Comparison of ENCODE assay signal across 8 cellular contexts in the genomic region with DNA sequence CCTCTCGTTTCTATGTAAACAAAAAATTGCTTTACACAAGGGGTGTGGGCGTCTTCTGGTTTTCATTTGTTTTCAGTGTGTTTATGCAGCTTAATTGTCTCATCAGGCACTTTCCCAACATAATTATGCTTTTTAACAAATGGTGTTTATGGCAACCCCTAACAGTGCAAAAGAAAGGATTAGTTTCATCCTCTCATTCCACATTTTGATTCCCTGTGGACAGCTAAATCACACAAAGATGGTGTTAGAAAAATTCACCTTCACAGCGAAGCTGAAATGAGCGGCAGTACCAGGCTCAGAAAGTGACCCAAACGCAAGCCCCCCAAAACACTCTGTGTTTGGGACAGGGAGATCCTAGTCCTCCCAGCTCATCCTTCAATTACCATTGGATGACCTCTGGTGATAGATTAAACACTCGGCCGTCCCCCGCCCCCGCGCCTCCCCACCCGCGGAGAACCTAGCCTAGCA. TPM values are rescaled to one million over a fixed set of nuclear protein-coding genes. Genes with fewer than 3 reads are reported as not detected.
A peak's percentile ranks its signal among the peaks of the same experiment; 100 is the strongest.
DNase-seq lines count a peak whose midpoint lies in the region; ATAC-seq and TF ChIP-seq lines count a peak whose summit lies in the region.

No MANE protein-coding gene starts in this region.

- no peak for TF ChIP-seq RAD21 in neural cell (conservative IDR thresholded peaks at IDR 0.05)

- H3K4me2 ChIP-seq in Karpas-422 (ENCODE audit: low read depth, low read length, poor library complexity, severe bottlenecking) (peak overlapping the region; percentile 86), neural cell (ENCODE audit: low read length) (peak overlapping the region; percentile 25)

- TF ChIP-seq EP300 in neural cell (conservative IDR thresholded peaks at IDR 0.05; ENCODE audit: poor library complexity, severe bottlenecking), result no peak

- H3K4me3 ChIP-seq in BJ (ENCODE audit: low read depth, low read length) (peak overlapping the region; percentile 63), Karpas-422 (ENCODE audit: low read length) (peak overlapping the region; percentile 69), neural cell (ENCODE audit: low read length) (peak overlapping the region; percentile 69)

- intact Hi-C loops in dendritic cell treated with granulocyte-macrophage colony-stimulating factor and Interleukin-4, amounts not matched to agents 40 ng/mL and 50 ng/mL, for 4 days (cut with micrococcal nuclease), result loop anchor here (2.0 to 10.0 kb wide), 2 partner anchors 61 to 395 kb away; a partner anchor contains a TSS

- H3K36me3 ChIP-seq in BJ (ENCODE audit: control insufficient read depth, insufficient read depth, low read length) (no peaks in the 10 kb centered on the region), Karpas-422 (ENCODE audit: insufficient read depth, low read length) (no peaks in the 10 kb centered on the region), neural cell (ENCODE audit: insufficient read depth, low read length) (no peaks in the 10 kb centered on the region)

- peaks cover 5% of the 10 kb centered on the region for H3K4me1 Mint-ChIP-seq in dendritic cell treated with granulocyte-macrophage colony-stimulating factor and Interleukin-4, amounts not matched to agents 40 ng/mL and 50 ng/mL, for 4 days (ENCODE audit: low read depth)

- H4K20me1 ChIP-seq in Karpas-422 (ENCODE audit: insufficient read depth, low read depth, low read length) (no peaks in the 10 kb centered on the region), neural cell (ENCODE audit: insufficient read depth) (no peaks in the 10 kb centered on the region)

- DNase-seq in BJ (ENCODE audit: low read depth) (no peak), Karpas-422 (no peak), SIG-M5 (lab: John Stamatoyannopoulos, UW) (no peak), NCI-H524 (lab: John Stamatoyannopoulos, UW) (no peak)

- H3K4me3 Mint-ChIP-seq in dendritic cell treated with granulocyte-macrophage colony-stimulating factor and Interleukin-4, amounts not matched to agents 40 ng/mL and 50 ng/mL, for 4 days, result peak overlapping the region; percentile 78

- peaks cover 31% of the 10 kb centered on the region for H3K36me3 Mint-ChIP-seq in dendritic cell treated with granulocyte-macrophage colony-stimulating factor and Interleukin-4, amounts not matched to agents 40 ng/mL and 50 ng/mL, for 4 days (ENCODE audit: low read depth)

- H3K27me3 Mint-ChIP-seq in dendritic cell treated with granulocyte-macrophage colony-stimulating factor and Interleukin-4, amounts not matched to agents 40 ng/mL and 50 ng/mL, for 4 days, result no peaks in the 10 kb centered on the region

- H3K27ac Mint-ChIP-seq in dendritic cell treated with granulocyte-macrophage colony-stimulating factor and Interleukin-4, amounts not matched to agents 40 ng/mL and 50 ng/mL, for 4 days, result peak overlapping the region; percentile 99

- H3K9me3 ChIP-seq in Karpas-422 (ENCODE audit: low read length) (no peaks in the 10 kb centered on the region), neural cell (ENCODE audit: low read length) (no peaks in the 10 kb centered on the region)

- peaks cover 7% of the 10 kb centered on the region for H3K9me3 Mint-ChIP-seq in dendritic cell treated with granulocyte-macrophage colony-stimulating factor and Interleukin-4, amounts not matched to agents 40 ng/mL and 50 ng/mL, for 4 days

- no peaks in the 10 kb centered on the region for H3K79me2 ChIP-seq in Karpas-422 (ENCODE audit: low read length)
- no peaks in the 10 kb centered on the region for H3K79me2 ChIP-seq in neural cell (replicated peaks; ENCODE audit: insufficient read depth, low read length)

- peak overlapping the region; percentile 75 for H3K9ac ChIP-seq in Karpas-422 (ENCODE audit: low read length)
- H3K9ac ChIP-seq in neural cell (ENCODE audit: low read length), result no peak overlapping the region

- CTCF ChIA-PET in BJ (lab: Yijun Ruan, JAX), result interaction anchor here (0.6 to 1.6 kb wide), 4 partner anchors 15 to 146 kb away, joined by 3 to 5 read pairs (median 3); no protein-coding TSS in a partner anchor

- H3F3A ChIP-seq in neural cell (ENCODE audit: insufficient read depth, low read length, poor library complexity, severe bottlenecking), result peaks cover 3% of the 10 kb centered on the region

- peaks cover 6% of the 10 kb centered on the region; the same call in 1 of the 2 replicates for H3K27me3 ChIP-seq in BJ (ENCODE audit: control insufficient read depth, insufficient read depth, low read length)
- H3K27me3 ChIP-seq in Karpas-422 (ENCODE audit: low read length), result no peaks in the 10 kb centered on the region
- H3K27me3 ChIP-seq in neural cell (ENCODE audit: insufficient read depth, low read depth, low read length), result peaks cover 41% of the 10 kb centered on the region

- H3K4me1 ChIP-seq in Karpas-422 (ENCODE audit: low read length), result peaks cover 18% of the 10 kb centered on the region

- H2AFZ ChIP-seq in Karpas-422 (ENCODE audit: low read length) (peak overlapping the region; percentile 97; the same call in 1 of the 2 replicates), neural cell (ENCODE audit: low read depth, low read length) (no peak overlapping the region)

- no peak overlapping the region for H3K27ac ChIP-seq in Karpas-422 (ENCODE audit: low read length)
- no peak overlapping the region for H3K27ac ChIP-seq in neural cell (ENCODE audit: low read length)

- TF ChIP-seq CTCF in BJ (IDR thresholded peaks at IDR 0.05; ENCODE audit: insufficient read depth, low read depth, low read length) (no peak), neural cell (IDR thresholded peaks at IDR 0.05; ENCODE audit: poor library complexity, severe bottlenecking) (no peak)

- ATAC-seq in GM18498 (IDR thresholded peaks at IDR 0.05; ENCODE audit: unreplicated experiment) (no peak), GM18861 (IDR thresholded peaks at IDR 0.05; ENCODE audit: unreplicated experiment) (no peak)

- POLR2A ChIA-PET in BJ (lab: Charles Lee), result no interaction called here

- H3K9me2 ChIP-seq in Karpas-422 (replicated peaks; ENCODE audit: insufficient read depth, low read length) (no peaks in the 10 kb centered on the region), neural cell (ENCODE audit: insufficient read depth, low read length) (no peaks in the 10 kb centered on the region)

TF ChIP-seq in neural cell, 6 proteins besides CTCF, POLR2A, EP300 and RAD21:
- TF ChIP-seq POLR2AphosphoS5 (IDR thresholded peaks at IDR 0.05), result no peak
- no peak for TF ChIP-seq MXI1 (conservative IDR thresholded peaks at IDR 0.05; ENCODE audit: poor library complexity, severe bottlenecking)
- no peak for TF ChIP-seq EZH2 (IDR thresholded peaks at IDR 0.05; ENCODE audit: borderline replicate concordance, insufficient read depth, low read length, poor library complexity, severe bottlenecking)
- TF ChIP-seq TAF1 (IDR thresholded peaks at IDR 0.05; ENCODE audit: low read depth), result no peak
- TF ChIP-seq, protein P1, sequence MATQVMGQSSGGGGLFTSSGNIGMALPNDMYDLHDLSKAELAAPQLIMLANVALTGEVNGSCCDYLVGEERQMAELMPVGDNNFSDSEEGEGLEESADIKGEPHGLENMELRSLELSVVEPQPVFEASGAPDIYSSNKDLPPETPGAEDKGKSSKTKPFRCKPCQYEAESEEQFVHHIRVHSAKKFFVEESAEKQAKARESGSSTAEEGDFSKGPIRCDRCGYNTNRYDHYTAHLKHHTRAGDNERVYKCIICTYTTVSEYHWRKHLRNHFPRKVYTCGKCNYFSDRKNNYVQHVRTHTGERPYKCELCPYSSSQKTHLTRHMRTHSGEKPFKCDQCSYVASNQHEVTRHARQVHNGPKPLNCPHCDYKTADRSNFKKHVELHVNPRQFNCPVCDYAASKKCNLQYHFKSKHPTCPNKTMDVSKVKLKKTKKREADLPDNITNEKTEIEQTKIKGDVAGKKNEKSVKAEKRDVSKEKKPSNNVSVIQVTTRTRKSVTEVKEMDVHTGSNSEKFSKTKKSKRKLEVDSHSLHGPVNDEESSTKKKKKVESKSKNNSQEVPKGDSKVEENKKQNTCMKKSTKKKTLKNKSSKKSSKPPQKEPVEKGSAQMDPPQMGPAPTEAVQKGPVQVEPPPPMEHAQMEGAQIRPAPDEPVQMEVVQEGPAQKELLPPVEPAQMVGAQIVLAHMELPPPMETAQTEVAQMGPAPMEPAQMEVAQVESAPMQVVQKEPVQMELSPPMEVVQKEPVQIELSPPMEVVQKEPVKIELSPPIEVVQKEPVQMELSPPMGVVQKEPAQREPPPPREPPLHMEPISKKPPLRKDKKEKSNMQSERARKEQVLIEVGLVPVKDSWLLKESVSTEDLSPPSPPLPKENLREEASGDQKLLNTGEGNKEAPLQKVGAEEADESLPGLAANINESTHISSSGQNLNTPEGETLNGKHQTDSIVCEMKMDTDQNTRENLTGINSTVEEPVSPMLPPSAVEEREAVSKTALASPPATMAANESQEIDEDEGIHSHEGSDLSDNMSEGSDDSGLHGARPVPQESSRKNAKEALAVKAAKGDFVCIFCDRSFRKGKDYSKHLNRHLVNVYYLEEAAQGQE (IDR thresholded peaks at IDR 0.05; ENCODE audit: borderline replicate concordance), result no peak
- TF ChIP-seq SMC3 (conservative IDR thresholded peaks at IDR 0.05; ENCODE audit: poor library complexity), result no peak
TF ChIP-seq in neural cell: peak in this region for 0.

RNA-seq across cellular contexts. Expression of a gene that starts 0.7 kb away (rescaled TPM):
- 0.29 and 0.31 TPM in 2 replicates for polyA plus RNA-seq in BJ (2011; rRNA removed)
- not detected in 2 replicates for polyA minus RNA-seq in BJ (2011; rRNA and poly(A)+ RNA removed)
- total RNA-seq in Karpas-422 (2014; rRNA removed; shearing (Covaris generic); ENCODE audit: low replicate concordance), result 0.94 and 1.9 TPM in 2 replicates
- not detected in 2 replicates for polyA plus RNA-seq in neural cell
- 0.23 TPM in 1 of 2 replicates, not detected in the other for polyA minus RNA-seq in neural cell
